In genomic region chr22:37410174-37411055, GRCh38 we compare ENCODE assay signal across 23 cellular contexts. TPM values are rescaled to one million over a fixed set of nuclear protein-coding genes. Genes with fewer than 3 reads are reported as not detected.
DNase-seq lines count a peak whose midpoint lies in the region; ATAC-seq lines count a peak whose summit lies in the region.
"Had no signal": no experiment of that assay in that cellular context is flagged by ENCODE, and none has a peak within 500 bp of the region (broad histone marks: within the 10 kb centered on the region; RNA-seq: fewer than 3 reads in every experiment).

No MANE protein-coding gene starts in this region.

- POLR2A ChIA-PET in activated naive CD8-positive, alpha-beta T cell treated with anti-CD3 and anti-CD28 coated beads, Interleukin-2, amount 10 ng/mL, durations not matched to agents 7 days and 5 days (lab: Charles Lee) = no interaction called here

- H3K9me3 Mint-ChIP-seq in activated naive CD8-positive, alpha-beta T cell treated with anti-CD3 and anti-CD28 coated beads, Interleukin-2, amount 10 ng/mL, durations not matched to agents 7 days and 5 days = no peaks in the 10 kb centered on the region
- H3K9me3 Mint-ChIP-seq in activated naive CD8-positive, alpha-beta T cell treated with anti-CD3 and anti-CD28 coated beads for 36 hours = no peaks in the 10 kb centered on the region
- H3K9me3 Mint-ChIP-seq: activated T-cell treated with anti-CD3 and anti-CD28 coated beads, Interleukin-2, amount 50 U/mL, for 4 hours; H9 had no signal

- H3K27ac Mint-ChIP-seq in activated naive CD8-positive, alpha-beta T cell treated with anti-CD3 and anti-CD28 coated beads, Interleukin-2, amount 10 ng/mL, durations not matched to agents 7 days and 5 days = no peak overlapping the region
- H3K27ac Mint-ChIP-seq in activated naive CD8-positive, alpha-beta T cell treated with anti-CD3 and anti-CD28 coated beads for 36 hours = no peak overlapping the region
- H3K27ac Mint-ChIP-seq: activated naive CD8-positive, alpha-beta T cell; CD4-positive, CD25-positive, alpha-beta regulatory T cell had no signal

- H3K4me1 ChIP-seq in endocrine pancreas (ENCODE audit: control insufficient read depth, insufficient read depth, low read length) (no peaks in the 10 kb centered on the region), skeletal muscle satellite cell (ENCODE audit: control insufficient read depth, insufficient read depth, low read length) (peaks cover 12% of the 10 kb centered on the region)
- H3K4me1 ChIP-seq: body of pancreas, psoas muscle had no signal

- no peak for DNase-seq in activated naive CD8-positive, alpha-beta T cell treated with anti-CD3 and anti-CD28 coated beads, Interleukin-2, amount 10 ng/mL, durations not matched to agents 7 days and 5 days
- DNase-seq in activated naive CD8-positive, alpha-beta T cell treated with anti-CD3 and anti-CD28 coated beads for 36 hours = no peak
- peak; percentile 62 to 64 for DNase-seq in NOMO-1 (lab: John Stamatoyannopoulos, UW; ENCODE audit: unreplicated experiment in 2 of 2)
- DNase-seq in NCI-H1930 (lab: John Stamatoyannopoulos, UW) = no peak
- DNase-seq in NK-92 (lab: John Stamatoyannopoulos, UW; ENCODE audit: unreplicated experiment) = no peak
- DNase-seq: activated CD4-positive, alpha-beta T cell treated with anti-CD3 and anti-CD28 coated beads, Interleukin-2, amount 50 U/mL, for 1 hour; activated T-cell treated with anti-CD3 and anti-CD28 coated beads, Interleukin-2, amount 50 U/mL, for 4 hours; CD4-positive, CD25-positive, alpha-beta regulatory T cell; cortex of kidney; H9; islet precursor cell; midbrain; NCI-H1694; NK-92 treated with Interleukin-12 subunit alpha and Interleukin-12 subunit beta, amount 100 ng/mL, for 24 hours; psoas muscle; stimulated activated CD4-positive, alpha-beta T cell treated with anti-CD3 and anti-CD28 coated beads, Interleukin-4, amount 100 ng/mL, for 24 hours had no signal

- no peak overlapping the region for H3K4me3 ChIP-seq in endocrine pancreas (ENCODE audit: control insufficient read depth, insufficient read depth, low read length)
- H3K4me3 ChIP-seq in skeletal muscle satellite cell (ENCODE audit: low read length) = no peak overlapping the region
- H3K4me3 ChIP-seq: body of pancreas, hepatocyte, psoas muscle had no signal

- H3K27me3 ChIP-seq in endocrine pancreas (ENCODE audit: control insufficient read depth, insufficient read depth, low read length) (no peaks in the 10 kb centered on the region), skeletal muscle satellite cell (ENCODE audit: control insufficient read depth, insufficient read depth, low read length) (peaks cover 30% of the 10 kb centered on the region)
- H3K27me3 ChIP-seq: body of pancreas, hepatocyte had no signal

- H3K36me3 Mint-ChIP-seq in activated naive CD8-positive, alpha-beta T cell treated with anti-CD3 and anti-CD28 coated beads, Interleukin-2, amount 10 ng/mL, durations not matched to agents 7 days and 5 days = no peaks in the 10 kb centered on the region
- no peaks in the 10 kb centered on the region for H3K36me3 Mint-ChIP-seq in activated naive CD8-positive, alpha-beta T cell treated with anti-CD3 and anti-CD28 coated beads for 36 hours
- H3K36me3 Mint-ChIP-seq: activated naive CD8-positive, alpha-beta T cell; CD4-positive, CD25-positive, alpha-beta regulatory T cell had no signal

- H3K27me3 Mint-ChIP-seq in activated naive CD8-positive, alpha-beta T cell treated with anti-CD3 and anti-CD28 coated beads, Interleukin-2, amount 10 ng/mL, durations not matched to agents 7 days and 5 days = peaks cover 29% of the 10 kb centered on the region
- H3K27me3 Mint-ChIP-seq in activated naive CD8-positive, alpha-beta T cell treated with anti-CD3 and anti-CD28 coated beads for 36 hours = peaks cover 14% of the 10 kb centered on the region

- H3K36me3 ChIP-seq in endocrine pancreas (ENCODE audit: control insufficient read depth, insufficient read depth, low read length) (no peaks in the 10 kb centered on the region), skeletal muscle satellite cell (ENCODE audit: insufficient read depth, low read length) (no peaks in the 10 kb centered on the region)

- H3K9ac ChIP-seq in endocrine pancreas (ENCODE audit: control insufficient read depth, insufficient read depth, low read length) (peak overlapping the region; percentile 7), skeletal muscle satellite cell (ENCODE audit: low read depth, low read length) (no peak overlapping the region)

- H3K4me1 Mint-ChIP-seq in activated naive CD8-positive, alpha-beta T cell treated with anti-CD3 and anti-CD28 coated beads, Interleukin-2, amount 10 ng/mL, durations not matched to agents 7 days and 5 days = peaks cover 13% of the 10 kb centered on the region
- peaks cover 6% of the 10 kb centered on the region for H3K4me1 Mint-ChIP-seq in activated naive CD8-positive, alpha-beta T cell treated with anti-CD3 and anti-CD28 coated beads for 36 hours

- H3K9me3 ChIP-seq in endocrine pancreas (ENCODE audit: control insufficient read depth, low read length) = no peaks in the 10 kb centered on the region
- no peaks in the 10 kb centered on the region for H3K9me3 ChIP-seq in skeletal muscle satellite cell (replicated peaks; ENCODE audit: low read length)
- H3K9me3 ChIP-seq: body of pancreas, psoas muscle had no signal

- peak; percentile 27 for ATAC-seq in activated naive CD8-positive, alpha-beta T cell treated with anti-CD3 and anti-CD28 coated beads, Interleukin-2, amount 10 ng/mL, durations not matched to agents 7 days and 5 days (ENCODE audit: low read depth)
- ATAC-seq in HG02840 (IDR thresholded peaks at IDR 0.05; ENCODE audit: low FRiP score, unreplicated experiment) = no peak
- ATAC-seq: activated T-cell treated with anti-CD3 and anti-CD28 coated beads, Interleukin-2, amount 50 U/mL, for 4 hours; body of pancreas; psoas muscle had no signal

- no peak overlapping the region for H3K4me3 Mint-ChIP-seq in activated naive CD8-positive, alpha-beta T cell treated with anti-CD3 and anti-CD28 coated beads, Interleukin-2, amount 10 ng/mL, durations not matched to agents 7 days and 5 days
- no peak overlapping the region for H3K4me3 Mint-ChIP-seq in activated naive CD8-positive, alpha-beta T cell treated with anti-CD3 and anti-CD28 coated beads for 36 hours
- H3K4me3 Mint-ChIP-seq: activated naive CD8-positive, alpha-beta T cell; activated T-cell treated with anti-CD3 and anti-CD28 coated beads, Interleukin-2, amount 50 U/mL, for 4 hours; CD4-positive, CD25-positive, alpha-beta regulatory T cell; H9 had no signal

- peak overlapping the region; percentile 54 for H3K4me2 ChIP-seq in skeletal muscle satellite cell (ENCODE audit: low read length)
- H3K4me2 ChIP-seq: hepatocyte had no signal

RNA-seq across cellular contexts. Expression of gene ELFN2, which starts 16.9 kb away (rescaled TPM):
- under 1 TPM; 0.26 to 0.47 TPM for total RNA-seq in activated naive CD8-positive, alpha-beta T cell treated with anti-CD3 and anti-CD28 coated beads, Interleukin-2, amount 10 ng/mL, durations not matched to agents 7 days and 5 days
- total RNA-seq in activated naive CD8-positive, alpha-beta T cell treated with anti-CD3 and anti-CD28 coated beads for 36 hours = under 1 TPM; 0.06 to 0.20 TPM
- 0.22 and 2.0 TPM in 2 replicates for total RNA-seq in skeletal muscle satellite cell (2012; rRNA removed)
- total RNA-seq: A673, psoas muscle had no signal

Comparison
In these comparisons a context has a peak if more than half of its experiments do, and no peak if none do; other contexts are left out.
1. DNase-seq: peak in NOMO-1 (2 of 2); none in activated naive CD8-positive, alpha-beta T cell treated with anti-CD3 and anti-CD28 coated beads, Interleukin-2, amount 10 ng/mL, durations not matched to agents 7 days and 5 days (single experiment), activated naive CD8-positive, alpha-beta T cell treated with anti-CD3 and anti-CD28 coated beads for 36 hours (single experiment), NCI-H1930 (0 of 2) and NK-92 (single experiment).